In the genomic region with DNA sequence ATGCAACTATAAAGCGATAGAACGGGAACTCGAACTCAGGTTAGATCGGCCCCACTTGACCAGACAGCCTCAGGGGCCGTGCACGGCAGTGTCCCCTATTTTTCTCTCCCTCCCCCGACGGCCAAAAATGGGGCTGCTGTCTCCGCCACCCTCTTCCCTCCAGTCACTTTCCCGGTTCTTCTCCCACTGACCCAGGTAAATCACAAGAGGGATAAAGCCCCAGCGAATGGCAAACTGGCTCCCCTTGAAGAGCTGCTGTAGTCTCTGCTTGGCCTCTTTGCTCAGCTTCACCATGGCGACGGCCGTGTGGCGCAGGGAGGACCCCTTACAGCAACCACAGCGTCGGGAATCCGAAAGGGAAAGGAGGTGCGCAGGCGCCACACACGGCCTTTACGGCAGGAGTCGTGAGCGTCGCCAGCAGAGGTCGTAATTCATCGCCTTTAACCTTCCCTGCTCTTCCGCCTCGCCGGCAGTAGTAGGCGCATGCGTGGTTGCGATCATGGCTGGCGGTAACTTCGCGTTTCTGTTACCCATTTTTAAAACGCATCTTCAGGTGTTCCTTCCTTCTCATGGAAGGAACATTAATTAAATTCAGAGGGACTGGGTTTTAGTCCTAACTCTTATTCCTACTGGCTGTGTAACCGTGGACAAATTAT, we compare ENCODE assay signal across 8 cellular contexts. TPM values are rescaled to one million over a fixed set of nuclear protein-coding genes. Genes with fewer than 3 reads are reported as not detected.
DNase-seq lines count a peak whose midpoint lies in the region; ATAC-seq and TF ChIP-seq lines count a peak whose summit lies in the region.

A gene (minus strand): TSS at position 364 of the 656 bp plus-strand sequence. CDS start 70 bp downstream, at position 294.

- peaks cover 33% of the 10 kb centered on the region for H3K79me2 ChIP-seq in SU-DHL-6 (ENCODE audit: insufficient read depth, low read length)

- H3K27ac Mint-ChIP-seq in activated naive CD8-positive, alpha-beta T cell treated with anti-CD3 and anti-CD28 coated beads, Interleukin-2, amount 10 ng/mL, durations not matched to agents 7 days and 5 days = peak within 1 kb of the TSS; percentile 97
- peak within 1 kb of the TSS; percentile 99 for H3K27ac Mint-ChIP-seq in osteocyte (ENCODE audit: unreplicated experiment)

- peaks cover 6% of the 10 kb centered on the region for H3K36me3 Mint-ChIP-seq in activated naive CD8-positive, alpha-beta T cell treated with anti-CD3 and anti-CD28 coated beads, Interleukin-2, amount 10 ng/mL, durations not matched to agents 7 days and 5 days
- H3K36me3 Mint-ChIP-seq in osteocyte (ENCODE audit: unreplicated experiment) = peaks cover 4% of the 10 kb centered on the region

- H4K20me1 ChIP-seq in SU-DHL-6 (ENCODE audit: low read depth, low read length) = no peaks in the 10 kb centered on the region

- peak within 1 kb of the TSS; percentile 80 for H3K9ac ChIP-seq in SU-DHL-6 (ENCODE audit: low read length)

- peak; percentile 95 for ATAC-seq in HG02678 (IDR thresholded peaks at IDR 0.05; ENCODE audit: unreplicated experiment)
- ATAC-seq in activated naive CD8-positive, alpha-beta T cell treated with anti-CD3 and anti-CD28 coated beads, Interleukin-2, amount 10 ng/mL, durations not matched to agents 7 days and 5 days (ENCODE audit: low read depth) = peak; percentile 90

- H3K4me1 ChIP-seq in thymus (ENCODE audit: control insufficient read depth, insufficient read depth, low read length) = peaks cover 13% of the 10 kb centered on the region

- H3K4me1 Mint-ChIP-seq in activated naive CD8-positive, alpha-beta T cell treated with anti-CD3 and anti-CD28 coated beads, Interleukin-2, amount 10 ng/mL, durations not matched to agents 7 days and 5 days = peaks cover 28% of the 10 kb centered on the region
- peaks cover 29% of the 10 kb centered on the region for H3K4me1 Mint-ChIP-seq in osteocyte (ENCODE audit: unreplicated experiment)

- H3K4me2 ChIP-seq in SU-DHL-6 (ENCODE audit: low read depth, low read length, poor library complexity, severe bottlenecking) = peak within 1 kb of the TSS; percentile 89

- no peak within 1 kb of the TSS for H3K27ac ChIP-seq in SU-DHL-6 (ENCODE audit: low read depth, low read length)
- H3K27ac ChIP-seq in thymus (ENCODE audit: low read depth) = peak within 1 kb of the TSS; percentile 67

- H3K9me3 ChIP-seq in SU-DHL-6 (ENCODE audit: insufficient read depth, low read length) (no peaks in the 10 kb centered on the region), thymus (ENCODE audit: control insufficient read depth) (no peaks in the 10 kb centered on the region)

- no peaks in the 10 kb centered on the region for H3K9me2 ChIP-seq in SU-DHL-6 (replicated peaks; ENCODE audit: insufficient read depth, low read length)

- H3K9me3 Mint-ChIP-seq in activated naive CD8-positive, alpha-beta T cell treated with anti-CD3 and anti-CD28 coated beads, Interleukin-2, amount 10 ng/mL, durations not matched to agents 7 days and 5 days = no peaks in the 10 kb centered on the region
- H3K9me3 Mint-ChIP-seq in osteocyte (ENCODE audit: unreplicated experiment) = no peaks in the 10 kb centered on the region

- intact Hi-C loops in head of caudate nucleus (cut with DNase I) = loop anchor here (10.0 kb wide), 1 partner anchor 232 kb away; no protein-coding TSS in a partner anchor

- POLR2A ChIA-PET in activated naive CD8-positive, alpha-beta T cell treated with anti-CD3 and anti-CD28 coated beads, Interleukin-2, amount 10 ng/mL, durations not matched to agents 7 days and 5 days (lab: Charles Lee) = interaction anchor here (0.7 to 1.9 kb wide), 4 partner anchors 12 to 284 kb away, joined by 3 to 4 read pairs (median 3); no protein-coding TSS in a partner anchor

- DNase-seq in GM12865 (ENCODE audit: low read depth) (peak; percentile 99), NCI-H128 (lab: John Stamatoyannopoulos, UW; ENCODE audit: unreplicated experiment) (peak; percentile 94), head of caudate nucleus (peak; percentile 80 to 96 (median 91)), osteocyte (ENCODE audit: extremely low spot score, unreplicated experiment) (peak; percentile 96)
- DNase-seq in activated naive CD8-positive, alpha-beta T cell treated with anti-CD3 and anti-CD28 coated beads, Interleukin-2, amount 10 ng/mL, durations not matched to agents 7 days and 5 days = peak; percentile 84

- peak within 1 kb of the TSS; percentile 99 for H3K4me3 Mint-ChIP-seq in activated naive CD8-positive, alpha-beta T cell treated with anti-CD3 and anti-CD28 coated beads, Interleukin-2, amount 10 ng/mL, durations not matched to agents 7 days and 5 days
- H3K4me3 Mint-ChIP-seq in osteocyte (ENCODE audit: unreplicated experiment) = peak within 1 kb of the TSS; percentile 98

- H3F3A ChIP-seq in SU-DHL-6 (ENCODE audit: insufficient read depth) = no peaks in the 10 kb centered on the region

- peak within 1 kb of the TSS; percentile 80 for H2AFZ ChIP-seq in SU-DHL-6 (ENCODE audit: low read depth, low read length, severe bottlenecking)

- TF ChIP-seq CTCF in GM12865 (IDR thresholded peaks at IDR 0.05; ENCODE audit: insufficient read depth, low read depth, low read length, missing control alignments) (no peak), SU-DHL-6 (IDR thresholded peaks at IDR 0.05; ENCODE audit: insufficient read depth, low read length, poor library complexity, severe bottlenecking) (peak; percentile 26), osteocyte (IDR thresholded peaks at IDR 0.05) (peak; percentile 43)

- H3K27me3 ChIP-seq in SU-DHL-6 (ENCODE audit: low read length) (no peaks in the 10 kb centered on the region), thymus (ENCODE audit: control insufficient read depth, insufficient read depth) (no peaks in the 10 kb centered on the region)

- peaks cover 13% of the 10 kb centered on the region for H3K27me3 Mint-ChIP-seq in activated naive CD8-positive, alpha-beta T cell treated with anti-CD3 and anti-CD28 coated beads, Interleukin-2, amount 10 ng/mL, durations not matched to agents 7 days and 5 days
- peaks cover 12% of the 10 kb centered on the region for H3K27me3 Mint-ChIP-seq in osteocyte (ENCODE audit: unreplicated experiment)

- under 1% methylated on average over 38 of the region's 38 CpGs for WGBS in thymus

- H3K36me3 ChIP-seq in SU-DHL-6 (ENCODE audit: low read length) (peaks cover 3% of the 10 kb centered on the region; the same call in 1 of the 2 replicates), thymus (ENCODE audit: control insufficient read depth, insufficient read depth) (no peaks in the 10 kb centered on the region)

- H3K4me3 ChIP-seq in GM12865 (ENCODE audit: low read depth, low read length) (peak within 1 kb of the TSS; percentile 91), SU-DHL-6 (ENCODE audit: insufficient read depth, low read length, poor library complexity, severe bottlenecking) (peak within 1 kb of the TSS; percentile 87), thymus (ENCODE audit: low read length) (peak within 1 kb of the TSS; percentile 62)

RNA-seq across cellular contexts. Expression of the gene that starts here (rescaled TPM):
- total RNA-seq in activated naive CD8-positive, alpha-beta T cell treated with anti-CD3 and anti-CD28 coated beads, Interleukin-2, amount 10 ng/mL, durations not matched to agents 7 days and 5 days = 100 to 1,000 TPM; 379 to 390 TPM
- total RNA-seq in osteocyte = 256 and 292 TPM in 2 replicates
- polyA plus RNA-seq in thymus = 377 TPM
